In genomic region chr11:45035440-45035839, GRCh38 we compare ENCODE assay signal across 24 cellular contexts.
"Had no signal": no experiment of that assay in that cellular context is flagged by ENCODE, and none has a peak within 500 bp of the region (broad histone marks: within the 10 kb centered on the region; RNA-seq: fewer than 3 reads in every experiment).

No MANE protein-coding gene starts in this region.

- H3K9me3 ChIP-seq: mucosa of descending colon, pancreas, prostate gland had no signal

- ATAC-seq: heart right ventricle; mucosa of descending colon; naive thymus-derived CD4-positive, alpha-beta T cell; natural killer cell treated with Interleukin-12 subunit alpha and Interleukin-12 subunit beta and Interleukin-15 and Interleukin-18, amount 100 ng/mL, for 72 hours; pancreas; right cardiac atrium; stimulated activated effector memory CD8-positive, alpha-beta T cell treated with anti-CD3 and anti-CD28 coated beads, Interleukin-12 subunit alpha, Interleukin-12 subunit beta, amount 100 ng/mL, for 72 hours; stimulated activated naive CD8-positive, alpha-beta T cell treated with anti-CD3 and anti-CD28 coated beads, Interleukin-15, amount 100 ng/mL, for 72 hours had no signal

- H3K4me3 ChIP-seq: heart right ventricle, hepatocyte, lung, mucosa of descending colon, pancreas, prostate gland, sigmoid colon, spleen, tibial nerve, vagina had no signal

- H2AFZ ChIP-seq: hepatocyte had no signal

- H3K79me2 ChIP-seq: hepatocyte had no signal

- H3K4me2 ChIP-seq: hepatocyte had no signal

- H3K4me1 ChIP-seq: pancreas, prostate gland, sigmoid colon, tibial nerve, vagina had no signal

- H3K36me3 ChIP-seq: heart right ventricle, pancreas, prostate gland, sigmoid colon, spleen, tibial nerve, vagina had no signal

- H3K27me3 ChIP-seq: heart right ventricle, pancreas, sigmoid colon, spleen, tibial nerve, vagina had no signal

- FAIRE-seq: pancreas, small intestine had no signal

- H3K27ac ChIP-seq: heart right ventricle, hepatocyte, pancreas, prostate gland, sigmoid colon, spleen, tibial nerve, vagina had no signal

- DNase-seq: heart right ventricle; islet precursor cell; midbrain; mucosa of descending colon; naive thymus-derived CD4-positive, alpha-beta T cell; nucleus accumbens; pancreas; posterior cingulate gyrus; retina; right cardiac atrium; sigmoid colon; small intestine; spleen; stimulated activated CD4-positive, alpha-beta T cell treated with anti-CD3 and anti-CD28 coated beads, Interleukin-4, amount 100 ng/mL, for 24 hours; stimulated activated naive CD4-positive, alpha-beta T cell treated with Interleukin-2 at 50 U/mL for 16 hours; stimulated activated naive CD8-positive, alpha-beta T cell treated with anti-CD3 and anti-CD28 coated beads, Interleukin-15, amount 100 ng/mL, for 72 hours; substantia nigra had no signal
